In the genomic region with DNA sequence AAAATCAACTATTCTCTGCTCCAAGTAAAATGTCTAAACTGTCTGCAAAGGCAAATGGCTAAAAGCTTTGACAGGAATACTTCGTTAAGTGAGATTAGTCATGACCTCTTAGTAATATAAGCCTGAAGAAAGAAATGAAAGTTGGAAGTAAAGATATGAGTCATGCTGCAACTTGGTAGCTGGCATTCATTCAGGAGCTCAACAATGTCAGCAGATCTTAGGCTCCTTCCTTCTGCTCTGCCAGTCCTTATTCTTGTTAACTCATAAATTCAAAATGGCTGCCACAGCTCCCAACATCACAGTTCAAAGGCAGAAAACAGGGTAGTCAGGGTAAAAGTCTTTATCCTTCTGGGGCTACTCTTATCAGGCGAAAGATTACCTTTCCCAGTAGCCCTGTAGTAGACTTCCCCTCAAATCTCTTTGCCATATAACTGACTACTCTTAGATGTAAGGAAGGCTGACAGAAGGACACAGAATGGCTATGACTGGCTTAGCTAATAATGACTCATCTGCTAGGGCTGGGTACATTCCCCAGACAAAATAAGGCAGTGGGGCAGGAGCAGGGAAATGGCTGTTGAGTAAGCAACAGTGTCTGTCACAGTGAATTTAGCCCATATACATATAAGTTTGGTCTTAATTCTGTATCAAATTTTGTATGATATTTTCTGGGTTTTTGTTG, we compare ENCODE assay signal across 8 cellular contexts. TPM values are rescaled to one million over a fixed set of nuclear protein-coding genes. Genes with fewer than 3 reads are reported as not detected.
DNase-seq lines count a peak whose midpoint lies in the region; ATAC-seq and TF ChIP-seq lines count a peak whose summit lies in the region.

No MANE protein-coding gene starts in this region.

- H3K4me3 Mint-ChIP-seq in activated B cell treated with CpG ODN at 0.5 μM for 24 hours = peak overlapping the region; percentile 55

- no peak for TF ChIP-seq CTCF in activated B cell treated with CpG ODN at 0.5 μM for 24 hours (IDR thresholded peaks at IDR 0.05)

- no peaks in the 10 kb centered on the region for H3K27me3 Mint-ChIP-seq in activated B cell treated with CpG ODN at 0.5 μM for 24 hours

- CTCF ChIA-PET in activated B cell treated with CpG ODN at 0.5 μM for 24 hours (lab: Charles Lee) = interaction anchor here (1.0 to 1.1 kb wide), 2 partner anchors 163 to 222 kb away, joined by 4 read pairs; no protein-coding TSS in a partner anchor

- intact Hi-C loops in activated B cell treated with CpG ODN at 0.5 μM for 24 hours (cut with micrococcal nuclease) (loop anchor here (1.0 kb wide), 1 partner anchor 22 kb away; no protein-coding TSS in a partner anchor), posterior cingulate gyrus (cut with DNase I) (no loop called here)

- H3K9me3 Mint-ChIP-seq in activated B cell treated with CpG ODN at 0.5 μM for 24 hours = no peaks in the 10 kb centered on the region

- H3K4me1 Mint-ChIP-seq in activated B cell treated with CpG ODN at 0.5 μM for 24 hours = peaks cover 31% of the 10 kb centered on the region

- POLR2A ChIA-PET in activated B cell treated with CpG ODN at 0.5 μM for 24 hours (lab: Charles Lee) = interaction anchor here (0.8 to 3.0 kb wide), 6 partner anchors 10 to 1380 kb away, joined by 3 to 40 read pairs (median 4); a partner anchor contains a TSS

- H3K36me3 Mint-ChIP-seq in activated B cell treated with CpG ODN at 0.5 μM for 24 hours (ENCODE audit: low read depth) = no peaks in the 10 kb centered on the region

- DNase-seq in EL (peak; percentile 97), activated B cell treated with CpG ODN at 0.5 μM for 24 hours (no peak), glomerular endothelial cell (ENCODE audit: extremely low read depth, low read depth, low spot score) (peak; percentile 90), putamen (ENCODE audit: low spot score) (no peak), posterior cingulate gyrus (no peak)
- peak; percentile 51 for DNase-seq in stimulated activated CD4-positive, alpha-beta T cell treated with anti-CD3 and anti-CD28 coated beads, Interleukin-15, amount 100 ng/mL, for 24 hours

- H3K27ac Mint-ChIP-seq in activated B cell treated with CpG ODN at 0.5 μM for 24 hours = peak overlapping the region; percentile 85

- peak; percentile 88 for ATAC-seq in GM21381 (IDR thresholded peaks at IDR 0.05; ENCODE audit: unreplicated experiment)
- ATAC-seq in HG03565 (IDR thresholded peaks at IDR 0.05; ENCODE audit: unreplicated experiment) = peak; percentile 79
- peak; percentile 78 for ATAC-seq in activated B cell treated with CpG ODN at 0.5 μM for 24 hours (ENCODE audit: low read depth)

RNA-seq across cellular contexts. Expression of a gene that starts 24.4 kb away (rescaled TPM):
- total RNA-seq in activated B cell treated with CpG ODN at 0.5 μM for 24 hours = 127 and 135 TPM in 2 replicates
- total RNA-seq in glomerular endothelial cell = 66.2 and 74.0 TPM in 2 replicates

RNA-seq across cellular contexts. Expression of a gene that starts 31.3 kb away (rescaled TPM):
- total RNA-seq in activated B cell treated with CpG ODN at 0.5 μM for 24 hours = 12.9 and 14.5 TPM in 2 replicates
- total RNA-seq in glomerular endothelial cell = 8.7 and 20.0 TPM in 2 replicates

RNA-seq across cellular contexts. Expression of a gene that starts 55.3 kb away (rescaled TPM):
- total RNA-seq in activated B cell treated with CpG ODN at 0.5 μM for 24 hours (2.1 and 2.3 TPM in 2 replicates), glomerular endothelial cell (not detected in 2 replicates)

Comparison
In these comparisons a context has a peak if more than half of its experiments do, and no peak if none do; other contexts are left out.
1. DNase-seq: peak in EL (single experiment), glomerular endothelial cell (single experiment) and stimulated activated CD4-positive, alpha-beta T cell treated with anti-CD3 and anti-CD28 coated beads, Interleukin-15, amount 100 ng/mL, for 24 hours (single experiment); none in activated B cell treated with CpG ODN at 0.5 μM for 24 hours (single experiment), putamen (single experiment) and posterior cingulate gyrus (0 of 10).
2. Peak in every context shown above with its lines, with median percentiles within 50 percentile points of each other: ATAC-seq.